In genomic region chr2:232901711-232902578, GRCh38 we compare ENCODE assay signal across 9 cellular contexts. TPM values are rescaled to one million over a fixed set of nuclear protein-coding genes. Genes with fewer than 3 reads are reported as not detected.
A peak's percentile ranks its signal among the peaks of the same experiment; 100 is the strongest.
DNase-seq lines count a peak whose midpoint lies in the region; ATAC-seq and TF ChIP-seq lines count a peak whose summit lies in the region.
"Had no signal": no experiment of that assay in that cellular context is flagged by ENCODE, and none has a peak within 500 bp of the region (broad histone marks: within the 10 kb centered on the region; RNA-seq: fewer than 3 reads in every experiment).

No MANE protein-coding gene starts in this region.

- H3K36me3 Mint-ChIP-seq in nephron progenitor cell (ENCODE audit: low read depth) = no peaks in the 10 kb centered on the region

- peak overlapping the region; percentile 38 for H3K27ac Mint-ChIP-seq in nephron progenitor cell

- H3K27ac ChIP-seq in BLaER1 treated with 17β-estradiol and CSF1 and Interleukin-3, amounts not matched to agents 10 nM and 100 nM = peak overlapping the region in 4 of 11 experiments; percentile 9 to 55 (median 46); a peak in 5 of 22 replicates
- H3K27ac ChIP-seq: parathyroid adenoma had no signal

- in situ Hi-C loops in astrocyte of the spinal cord (cut with HindIII; ENCODE audit: low sequenced_read_pairs) = no loop called here

- H3K9me3 Mint-ChIP-seq in nephron progenitor cell = peaks cover 10% of the 10 kb centered on the region

- H3K4me3 ChIP-seq in BLaER1 treated with 17β-estradiol and CSF1 and Interleukin-3, amounts not matched to agents 10 nM and 100 nM = no peak overlapping the region
- H3K4me3 ChIP-seq in astrocyte of the spinal cord (ENCODE audit: low read depth, low read length) = no peak overlapping the region

- no peaks in the 10 kb centered on the region for H3K36me3 ChIP-seq in BLaER1 treated with 17β-estradiol and CSF1 and Interleukin-3, amounts not matched to agents 10 nM and 100 nM

- H3K4me1 Mint-ChIP-seq in nephron progenitor cell = peaks cover 1% of the 10 kb centered on the region

- TF ChIP-seq CTCF in astrocyte of the spinal cord (IDR thresholded peaks at IDR 0.05; ENCODE audit: low read depth, low read length) = no peak
- TF ChIP-seq CTCF in nephron progenitor cell (IDR thresholded peaks at IDR 0.05) = no peak

- H3K27me3 Mint-ChIP-seq in nephron progenitor cell (ENCODE audit: low read depth, poor library complexity) = no peaks in the 10 kb centered on the region

- peak overlapping the region in 6 of 11 experiments; percentile 19 to 83 (median 76); a peak in 11 of 22 replicates for H3K4me2 ChIP-seq in BLaER1 treated with 17β-estradiol and CSF1 and Interleukin-3, amounts not matched to agents 10 nM and 100 nM

- no peak for ATAC-seq in GM18868 (IDR thresholded peaks at IDR 0.05; ENCODE audit: unreplicated experiment)

- H3K9me3 ChIP-seq in BLaER1 treated with 17β-estradiol and CSF1 and Interleukin-3, amounts not matched to agents 10 nM and 100 nM (replicated peaks in 1 of 11) = peaks cover 0 to 6% (median 0%) of the 10 kb centered on the region in 11 experiments; a peak in 1 of 22 replicates

- peak overlapping the region in 1 of 11 experiments; percentile 34; a peak in 2 of 22 replicates for H3K9ac ChIP-seq in BLaER1 treated with 17β-estradiol and CSF1 and Interleukin-3, amounts not matched to agents 10 nM and 100 nM
- H3K9ac ChIP-seq: parathyroid adenoma had no signal

- no peak overlapping the region for H3K4me3 Mint-ChIP-seq in nephron progenitor cell

- no peaks in the 10 kb centered on the region; a peak in 1 of 22 replicates for H4K20me1 ChIP-seq in BLaER1 treated with 17β-estradiol and CSF1 and Interleukin-3, amounts not matched to agents 10 nM and 100 nM

- no peaks in the 10 kb centered on the region for H3K27me3 ChIP-seq in BLaER1 treated with 17β-estradiol and CSF1 and Interleukin-3, amounts not matched to agents 10 nM and 100 nM

- DNase-seq in M059J (ENCODE audit: low read depth) (peak; percentile 95), astrocyte of the spinal cord (ENCODE audit: low read depth, low spot score) (peak; percentile 91), nephron progenitor cell (no peak), NCI-H146 (lab: John Stamatoyannopoulos, UW) (no peak), NCI-H345 treated with DMSO at 0.1 percent for 48 hours (lab: John Stamatoyannopoulos, UW; ENCODE audit: unreplicated experiment) (no peak), HuH-7.5 (ENCODE audit: low spot score) (no peak)

- H3K4me1 ChIP-seq in BLaER1 treated with 17β-estradiol and CSF1 and Interleukin-3, amounts not matched to agents 10 nM and 100 nM = peaks cover 0 to 23% (median 15%) of the 10 kb centered on the region in 10 experiments; a peak in 13 of 20 replicates
- H3K4me1 ChIP-seq: parathyroid adenoma had no signal

RNA-seq across cellular contexts. Expression of gene SNORC, which starts 31.9 kb away (rescaled TPM):
- total RNA-seq in M059J (2014; rRNA removed; shearing (Covaris generic)) = 0.52 and 0.71 TPM in 2 replicates

Comparison
In these comparisons a context has a peak if more than half of its experiments do, and no peak if none do; other contexts are left out.
1. DNase-seq: peak in M059J (single experiment) and astrocyte of the spinal cord (single experiment); none in nephron progenitor cell (single experiment), NCI-H146 (single experiment), NCI-H345 treated with DMSO at 0.1 percent for 48 hours (single experiment) and HuH-7.5 (single experiment).